Comparison of ENCODE assay signal across 32 cellular contexts in the genomic region with DNA sequence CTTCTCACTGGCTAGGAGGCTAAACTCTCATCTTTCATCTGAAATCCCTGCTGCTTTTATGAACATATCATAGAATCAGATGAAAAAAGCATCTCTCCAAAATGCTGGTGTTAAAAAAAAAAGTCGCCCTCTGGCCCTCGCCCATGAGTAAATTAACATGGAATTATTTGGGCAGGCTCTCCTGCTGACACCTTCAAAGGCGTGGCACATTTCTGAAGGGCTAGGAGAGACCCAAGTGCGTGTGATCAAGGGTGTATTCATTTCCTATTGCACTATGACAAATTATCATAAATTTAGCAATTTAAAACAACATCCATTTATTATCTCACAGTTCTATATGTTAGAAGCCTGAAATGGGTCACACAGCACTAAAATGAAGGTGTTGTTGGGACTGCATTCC. TPM values are rescaled to one million over a fixed set of nuclear protein-coding genes. Genes with fewer than 3 reads are reported as not detected.
DNase-seq lines count a peak whose midpoint lies in the region; ATAC-seq and TF ChIP-seq lines count a peak whose summit lies in the region.
"Had no signal": no experiment of that assay in that cellular context is flagged by ENCODE, and none has a peak within 500 bp of the region (broad histone marks: within the 10 kb centered on the region; RNA-seq: fewer than 3 reads in every experiment).

No MANE protein-coding gene starts in this region.

- H2BK120ac ChIP-seq in IMR-90 (ENCODE audit: low read depth, low read length), result peak overlapping the region; percentile 40; the same call in 1 of the 2 replicates

- no peak overlapping the region for H3K27ac ChIP-seq in IMR-90 (ENCODE audit: insufficient read depth, low read length)
- H3K27ac ChIP-seq in gastroesophageal sphincter, result peak overlapping the region in 3 of 4 donors; percentile 33 to 69 (median 39)
- peak overlapping the region in 2 of 3 donors; percentile 77 to 88 for H3K27ac ChIP-seq in thyroid gland
- H3K27ac ChIP-seq: adrenal gland, C4-2B had no signal

- no peak for DNase-seq in IMR-90
- peak; percentile 55 for DNase-seq in SW480 (ENCODE audit: low spot score)
- DNase-seq in thyroid gland, result no peak
- no peak for DNase-seq in NCI-H187 treated with DMSO at 0.1 percent for 48 hours (lab: John Stamatoyannopoulos, UW)
- DNase-seq: activated CD4-positive, alpha-beta T cell treated with anti-CD3 and anti-CD28 coated beads for 36 hours; activated CD8-positive, alpha-beta T cell treated with anti-CD3 and anti-CD28 coated beads, Interleukin-2, amount 10 ng/mL, durations not matched to agents 7 days and 5 days; activated naive CD4-positive, alpha-beta T cell treated with anti-CD3 and anti-CD28 coated beads, Interleukin-2, amount 10 ng/mL, durations not matched to agents 7 days and 5 days; adrenal gland; body of pancreas; COR-L47; DND-41; GF-D8; midbrain; naive B cell; NCI-H1417; NCI-H2029 treated with DMSO at 0.1 percent for 48 hours; NCI-H526 treated with DMSO at 0.1 percent for 48 hours; posterior cingulate gyrus; SIG-M5; stimulated activated CD4-positive, alpha-beta T cell treated with anti-CD3 and anti-CD28 coated beads, Interleukin-12 subunit alpha, Interleukin-12 subunit beta, amount 100 ng/mL, for 4 hours; stimulated activated CD4-positive, alpha-beta T cell treated with anti-CD3 and anti-CD28 coated beads, Interleukin-4, amount 100 ng/mL, for 1 hour; SW 1271; T-helper 9 cell had no signal

- dilution Hi-C loops in IMR-90 (cut with HindIII; ENCODE audit: low sequenced_read_pairs, unreplicated experiment), result no loop called here

- H3K4me2 ChIP-seq in IMR-90 (ENCODE audit: low read depth, low read length), result no peak overlapping the region

- intact Hi-C loops in IMR-90 (cut with micrococcal nuclease) (no loop called here), thyroid gland (cut with DNase I) (no loop called here)

- no peak overlapping the region for H3K18ac ChIP-seq in IMR-90 (ENCODE audit: low read depth, low read length)

- H2BK15ac ChIP-seq in IMR-90 (ENCODE audit: low read depth, low read length), result peak overlapping the region; percentile 31; the same call in 1 of the 3 replicates

- H3K14ac ChIP-seq in IMR-90 (replicated peaks; ENCODE audit: low read depth, low read length), result no peak overlapping the region

- H3K56ac ChIP-seq in IMR-90 (ENCODE audit: extremely low read depth, insufficient read depth, low read length), result no peak overlapping the region

- H3K36me3 ChIP-seq in IMR-90 (ENCODE audit: control insufficient read depth, insufficient read depth, low read length) (no peaks in the 10 kb centered on the region), gastroesophageal sphincter (peaks cover 0 to 10% of the 10 kb centered on the region in 2 donors), thyroid gland (no peaks in the 10 kb centered on the region)
- H3K36me3 ChIP-seq: adrenal gland, tibial nerve had no signal

- TF ChIP-seq EP300 in gastroesophageal sphincter (IDR thresholded peaks at IDR 0.05), result no peak

- H3K9me3 ChIP-seq in IMR-90 (ENCODE audit: control insufficient read depth, insufficient read depth, low read length) (no peaks in the 10 kb centered on the region), gastroesophageal sphincter (no peaks in the 10 kb centered on the region), thyroid gland (no peaks in the 10 kb centered on the region)
- H3K9me3 ChIP-seq: adrenal gland, body of pancreas, tibial nerve had no signal

- H4K91ac ChIP-seq in IMR-90 (ENCODE audit: insufficient read depth, low read depth, low read length), result no peak overlapping the region; the same call in 1 of the 2 replicates

- H3K4me1 ChIP-seq in IMR-90 (ENCODE audit: control insufficient read depth, insufficient read depth, low read length) (peaks cover 15% of the 10 kb centered on the region), gastroesophageal sphincter (peaks cover 10 to 62% (median 12%) of the 10 kb centered on the region in 3 donors), thyroid gland (peaks cover 29 to 35% of the 10 kb centered on the region in 2 donors)

- BruUV-seq in IMR-90 (replicated peaks; lab: Mats Ljungman, UMichigan), result no TSS peak

- no CpG with 5 or more reads among the region's 4 CpGs for WGBS in IMR-90 (ENCODE audit: extremely low coverage in 2 of 2, insufficient read length in 1 of 2), 2 experiments
- WGBS in gastroesophageal sphincter (ENCODE audit: low coverage in 1 of 2), 2 donors, result 89 to 92% methylated on average over 3 to 4 of the region's 4 CpGs
- 90 to 93% methylated on average over 4 of the region's 4 CpGs for WGBS in thyroid gland, 2 donors

- no peak overlapping the region for H2BK5ac ChIP-seq in IMR-90 (ENCODE audit: low read depth, low read length, poor library complexity, severe bottlenecking)

- H2AK9ac ChIP-seq in IMR-90 (replicated peaks; ENCODE audit: low read depth, low read length, poor library complexity), result no peak overlapping the region

- TF ChIP-seq POLR2A in IMR-90 (IDR thresholded peaks at IDR 0.05; ENCODE audit: low read depth, low read length), result no peak
- TF ChIP-seq POLR2A in gastroesophageal sphincter (IDR thresholded peaks at IDR 0.05), result no peak
- TF ChIP-seq POLR2A in thyroid gland (IDR thresholded peaks at IDR 0.05), result no peak

- no peak for TF ChIP-seq CTCF in IMR-90 (conservative IDR thresholded peaks at IDR 0.05; ENCODE audit: low read depth, low read length)
- TF ChIP-seq CTCF in gastroesophageal sphincter (IDR thresholded peaks at IDR 0.05), result no peak
- TF ChIP-seq CTCF in thyroid gland (IDR thresholded peaks at IDR 0.05), result no peak

- CTCF ChIA-PET in IMR-90 (lab: Yijun Ruan, JAX), result no interaction called here

- TF ChIP-seq RAD21 in IMR-90 (IDR thresholded peaks at IDR 0.05; ENCODE audit: low read length), result no peak

- ATAC-seq in IMR-90 (ENCODE audit: low read depth), result no peak
- no peak for ATAC-seq in gastroesophageal sphincter
- ATAC-seq in HG03432 (IDR thresholded peaks at IDR 0.05; ENCODE audit: unreplicated experiment), result no peak
- ATAC-seq in GM21619 (IDR thresholded peaks at IDR 0.05; ENCODE audit: unreplicated experiment), result no peak
- ATAC-seq: activated CD4-positive, alpha-beta T cell treated with anti-CD3 and anti-CD28 coated beads for 36 hours; activated CD8-positive, alpha-beta T cell treated with anti-CD3 and anti-CD28 coated beads, Interleukin-2, amount 10 ng/mL, durations not matched to agents 7 days and 5 days; activated T-helper 17 cell treated with anti-CD3 and anti-CD28 coated beads, Interleukin-2, amount 50 U/mL, for 72 hours; body of pancreas; left lobe of liver; Panc1; sciatic nerve had no signal

- H3K9me1 ChIP-seq in IMR-90 (ENCODE audit: insufficient read depth, low read length), result peaks cover 15% of the 10 kb centered on the region

- H2AFZ ChIP-seq in IMR-90 (replicated peaks; ENCODE audit: low read length, poor library complexity), result no peak overlapping the region

- H4K8ac ChIP-seq in IMR-90 (ENCODE audit: low read depth in 2 of 2, low read length in 2 of 2), result no peak overlapping the region

- H3K27me3 ChIP-seq in IMR-90 (ENCODE audit: control insufficient read depth, insufficient read depth, low read length) (no peaks in the 10 kb centered on the region), gastroesophageal sphincter (no peaks in the 10 kb centered on the region), thyroid gland (no peaks in the 10 kb centered on the region)
- H3K27me3 ChIP-seq: body of pancreas, tibial nerve had no signal

- peaks cover 0 to 6% of the 10 kb centered on the region in 2 experiments; a peak in 2 of 4 replicates for H3K79me1 ChIP-seq in IMR-90 (ENCODE audit: low read depth in 1 of 2, low read length in 2 of 2)

- H3K4me3 ChIP-seq in IMR-90 (ENCODE audit: insufficient read depth, low read depth, low read length) (no peak overlapping the region), gastroesophageal sphincter (no peak overlapping the region), thyroid gland (replicated peaks in 1 of 3) (no peak overlapping the region)
- H3K4me3 ChIP-seq: adrenal gland, body of pancreas, tibial nerve had no signal

- H2BK20ac ChIP-seq in IMR-90 (ENCODE audit: low read depth, low read length), result peak overlapping the region; percentile 41; the same call in 1 of the 2 replicates

- H2AK5ac ChIP-seq in IMR-90 (ENCODE audit: low read depth, low read length), result no peak overlapping the region

- POLR2A ChIA-PET in IMR-90 (lab: Charles Lee; ENCODE audit: unreplicated experiment), result no interaction called here

- no peak overlapping the region for H4K5ac ChIP-seq in IMR-90 (ENCODE audit: low read depth, low read length)

- no peak overlapping the region for H3K4ac ChIP-seq in IMR-90 (ENCODE audit: low read depth, low read length)

- H4K20me1 ChIP-seq in IMR-90 (ENCODE audit: insufficient read depth, low read length), result no peaks in the 10 kb centered on the region

- in situ Hi-C loops in IMR-90 (cut with MboI; ENCODE audit: low sequenced_read_pairs), result no loop called here

- no peak overlapping the region for H3K9ac ChIP-seq in IMR-90 (ENCODE audit: low read depth, low read length)

- H3K23ac ChIP-seq in IMR-90 (ENCODE audit: low read depth, low read length), result no peak overlapping the region

TF ChIP-seq in IMR-90, 13 proteins besides CTCF, POLR2A, EP300 and RAD21:
- no peak for TF ChIP-seq FOS (IDR thresholded peaks at IDR 0.05; ENCODE audit: low read depth, low read length)
- no peak for TF ChIP-seq CEBPB (IDR thresholded peaks at IDR 0.05; ENCODE audit: low read depth, low read length)
- TF ChIP-seq NFE2L2 (IDR thresholded peaks at IDR 0.05; ENCODE audit: low read depth, low read length), result no peak

RNA-seq across cellular contexts. Expression of a gene that starts 5.1 kb away (rescaled TPM):
- total RNA-seq in IMR-90 (2012; rRNA removed) (5.0 and 5.3 TPM in 2 replicates), gastroesophageal sphincter (100 to 1,000 TPM in 2 of 4 donors, 10 to 100 TPM in 2; 22.3 to 253 (median 150) TPM), thyroid gland (100 to 1,000 TPM in 3 of 4 donors, 10 to 100 TPM in 1; 98.7 to 213 (median 156) TPM)
- 4.2 and 4.8 TPM in 2 replicates for polyA plus RNA-seq in IMR-90 (2012; rRNA removed)
- 1.7 and 6.2 TPM in 2 replicates for polyA plus RNA-seq in IMR-90 (2012; cell fraction: cytosol; rRNA removed)
- 1.5 and 9.7 TPM in 2 replicates for polyA plus RNA-seq in IMR-90 (2012; cell fraction: nucleus; rRNA removed; ENCODE audit: low replicate concordance)
- total RNA-seq: activated T-helper 17 cell treated with anti-CD3 and anti-CD28 coated beads, Interleukin-2, amount 50 U/mL, for 72 hours had no signal
